In the genomic region with DNA sequence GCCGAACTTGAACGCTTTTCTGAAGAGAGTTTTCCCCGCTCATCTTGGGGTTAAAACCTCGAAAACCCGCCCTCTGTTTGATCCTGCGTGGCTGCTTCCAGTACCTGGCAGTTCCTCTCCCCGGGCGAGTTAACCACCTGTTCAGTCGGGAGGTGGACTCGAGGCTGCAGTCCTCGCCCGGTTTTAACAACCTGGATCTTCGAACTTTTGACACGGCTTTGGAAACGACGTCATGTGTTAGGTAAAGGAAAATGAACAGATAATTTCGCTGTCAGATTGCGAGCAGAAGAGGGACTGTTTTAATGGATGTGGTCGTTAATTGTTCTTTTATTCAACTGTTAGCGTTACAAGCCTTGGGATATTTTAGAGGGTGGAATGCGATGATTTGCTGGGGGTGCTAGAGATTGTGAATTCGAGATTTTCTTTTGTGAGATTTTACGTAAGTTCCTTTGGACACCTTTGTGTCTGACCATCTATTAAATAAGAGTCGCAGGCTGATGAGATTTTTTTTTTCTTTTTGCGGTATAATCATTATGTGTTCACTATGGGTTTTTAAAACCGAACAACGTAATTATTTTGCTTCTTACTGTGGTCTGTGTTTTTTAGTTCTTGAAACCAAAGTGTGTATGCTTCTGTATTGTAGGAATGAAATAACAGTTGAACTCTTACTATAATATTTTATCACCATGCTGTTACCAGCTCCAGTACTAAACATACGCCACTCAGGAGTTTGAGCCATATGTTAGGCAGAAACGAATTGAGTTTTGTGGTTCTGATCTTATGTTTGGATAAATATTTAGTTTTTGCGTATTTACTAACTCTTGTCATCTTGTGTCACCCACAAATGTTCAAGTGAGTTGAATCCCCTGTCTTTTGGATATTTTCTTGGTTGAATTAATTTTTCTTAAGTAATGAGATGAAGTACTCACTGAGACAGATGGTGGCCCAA, we compare ENCODE assay signal across 8 cellular contexts. TPM values are rescaled to one million over a fixed set of nuclear protein-coding genes. Genes with fewer than 3 reads are reported as not detected.
A peak's percentile ranks its signal among the peaks of the same experiment; 100 is the strongest.
DNase-seq lines count a peak whose midpoint lies in the region; ATAC-seq and TF ChIP-seq lines count a peak whose summit lies in the region.

No MANE protein-coding gene starts in this region.

- peaks cover 17% of the 10 kb centered on the region for H3K4me1 ChIP-seq in RWPE2 (ENCODE audit: insufficient read depth, poor library complexity, severe bottlenecking)
- no peaks in the 10 kb centered on the region for H3K4me1 ChIP-seq in endodermal cell (ENCODE audit: control insufficient read depth, insufficient read depth, low read length)
- peaks cover 0 to 35% of the 10 kb centered on the region in 2 donors for H3K4me1 ChIP-seq in muscle layer of duodenum (ENCODE audit: control insufficient read depth in 1 of 2, insufficient read depth in 2 of 2, low read length in 2 of 2)

- H3K9ac ChIP-seq in endodermal cell (ENCODE audit: extremely low read depth, low read length, poor library complexity, severe bottlenecking): peak overlapping the region; percentile 84

- no peaks in the 10 kb centered on the region for H3K27me3 Mint-ChIP-seq in endodermal cell (ENCODE audit: insufficient read depth)

- peak overlapping the region; percentile 86 for H3K4me3 Mint-ChIP-seq in endodermal cell

- WGBS in endodermal cell (ENCODE audit: insufficient coverage in 1 of 2, insufficient read length in 1 of 2), 2 experiments: 1 to 3% methylated on average over 20 to 29 of the region's 30 CpGs

- peaks cover 36% of the 10 kb centered on the region for H3K4me1 Mint-ChIP-seq in endodermal cell

- DNase-seq in RWPE2 (ENCODE audit: low spot score) (peak; percentile 70), endodermal cell (no peak)

- H3K4me3 ChIP-seq in GM08714 (ENCODE audit: low read length) (peak overlapping the region; percentile 93), RWPE2 (ENCODE audit: severe bottlenecking) (peak overlapping the region; percentile 69), endodermal cell (ENCODE audit: low read length) (peak overlapping the region; percentile 86), muscle layer of duodenum (ENCODE audit: low read depth in 1 of 2, low read length in 2 of 2) (peak overlapping the region; percentile 79 to 89)

- H3K9me3 ChIP-seq in RWPE2 (ENCODE audit: severe bottlenecking) (no peaks in the 10 kb centered on the region), endodermal cell (ENCODE audit: control insufficient read depth, low read length) (peaks cover 21% of the 10 kb centered on the region), muscle layer of duodenum (ENCODE audit: control insufficient read depth in 1 of 2, low read length in 2 of 2) (peaks cover 0 to 3% of the 10 kb centered on the region in 2 donors)

- H3K27me3 ChIP-seq in RWPE2 (ENCODE audit: insufficient read depth, poor library complexity, severe bottlenecking): no peaks in the 10 kb centered on the region
- H3K27me3 ChIP-seq in endodermal cell (ENCODE audit: control insufficient read depth, insufficient read depth, low read length, poor library complexity, severe bottlenecking): no peaks in the 10 kb centered on the region
- H3K27me3 ChIP-seq in muscle layer of duodenum (ENCODE audit: low read depth, low read length): no peaks in the 10 kb centered on the region

- H3K9me3 Mint-ChIP-seq in endodermal cell: peaks cover 22% of the 10 kb centered on the region

- H3K36me3 Mint-ChIP-seq in endodermal cell (ENCODE audit: low read depth): peaks cover 8% of the 10 kb centered on the region

- no peak for TF ChIP-seq CTCF in 22Rv1 (IDR thresholded peaks at IDR 0.05)
- peak; percentile 1 for TF ChIP-seq CTCF in RWPE2 (IDR thresholded peaks at IDR 0.05; ENCODE audit: poor library complexity, severe bottlenecking)
- TF ChIP-seq CTCF in endodermal cell (conservative IDR thresholded peaks at IDR 0.05): no peak

- H3K36me3 ChIP-seq in RWPE2 (ENCODE audit: low read depth) (no peaks in the 10 kb centered on the region; the same call in 1 of the 2 replicates), endodermal cell (ENCODE audit: control insufficient read depth, insufficient read depth, low read length) (no peaks in the 10 kb centered on the region), muscle layer of duodenum (ENCODE audit: control insufficient read depth in 1 of 2, insufficient read depth in 2 of 2, low read length in 2 of 2) (no peaks in the 10 kb centered on the region)

- H3K27ac Mint-ChIP-seq in endodermal cell: peak overlapping the region; percentile 94

- peak; percentile 6 for ATAC-seq in HG03108 (IDR thresholded peaks at IDR 0.05; ENCODE audit: unreplicated experiment)
- ATAC-seq in RWPE2 (ENCODE audit: low read depth): no peak; the same call in 2 of the 3 replicates
- ATAC-seq in HG03280 (IDR thresholded peaks at IDR 0.05; ENCODE audit: unreplicated experiment): no peak
- ATAC-seq in GM21515 (IDR thresholded peaks at IDR 0.05; ENCODE audit: unreplicated experiment): no peak

- H3K27ac ChIP-seq in 22Rv1: peak overlapping the region; percentile 90
- H3K27ac ChIP-seq in RWPE2 (ENCODE audit: poor library complexity, severe bottlenecking): peak overlapping the region; percentile 82
- H3K27ac ChIP-seq in endodermal cell (ENCODE audit: low read depth, low read length): no peak overlapping the region
- peak overlapping the region; percentile 92 for H3K27ac ChIP-seq in muscle layer of duodenum (ENCODE audit: low read length)

RNA-seq across cellular contexts. Expression of gene FNDC3A, which starts 1.2 kb away (rescaled TPM):
- total RNA-seq in endodermal cell: 10 to 100 TPM; 42.2 to 42.8 TPM
- polyA plus RNA-seq in endodermal cell (2013, experiment 1 of 2): 46.0 TPM
- 52.0 TPM for polyA plus RNA-seq in endodermal cell (2013, experiment 2 of 2)
